In the genomic region with DNA sequence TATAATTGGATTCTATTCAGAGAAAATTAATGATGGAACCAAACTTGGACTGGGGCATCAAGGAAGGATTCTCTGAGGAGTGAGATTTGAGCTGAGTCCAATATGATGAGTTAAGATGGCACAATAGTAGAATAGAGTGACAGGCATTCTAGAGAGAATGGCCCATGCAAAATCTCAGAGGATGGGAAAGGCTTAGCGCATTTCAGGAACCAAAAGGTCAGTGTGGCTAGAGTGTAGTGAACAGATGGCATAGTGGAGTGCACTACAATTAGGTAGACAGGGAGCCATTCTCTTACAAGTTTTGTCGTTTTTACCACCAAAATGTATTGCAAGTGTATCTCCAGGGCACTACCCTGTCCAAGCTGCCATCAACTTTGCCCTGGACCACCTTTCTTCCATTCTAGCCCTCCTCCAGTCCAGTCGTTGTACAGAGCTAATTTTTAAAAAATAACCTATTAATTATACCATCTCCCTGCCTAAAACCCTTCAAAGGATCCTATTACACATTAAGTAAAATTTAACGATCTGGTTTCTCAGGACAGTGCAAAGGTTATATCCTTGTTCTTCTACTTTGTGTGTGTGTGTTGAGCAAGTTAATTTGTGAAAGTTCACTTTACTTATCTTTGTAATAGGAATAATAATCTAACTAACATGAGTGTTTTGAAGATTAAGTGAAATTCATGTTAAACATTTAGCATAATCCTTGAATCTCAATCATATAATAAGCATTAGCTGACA, we compare ENCODE assay signal across 1 cellular context.
TF ChIP-seq lines count a peak whose summit lies in the region.

No MANE protein-coding gene starts in this region.

TF ChIP-seq in HepG2, 621 proteins besides CTCF, POLR2A, EP300 and RAD21 (continued from another document):
- peak; percentile 42; the same call in 1 of the 2 replicates for TF ChIP-seq PAXIP1 (CRISPR knock-in tag; conservative IDR thresholded peaks at IDR 0.05)
- TF ChIP-seq TCF7L2 (IDR thresholded peaks at IDR 0.05; ENCODE audit: low read depth, low read length) = no peak
- peak; percentile 22; the same call in 1 of the 2 replicates for TF ChIP-seq ZMYM4 (CRISPR knock-in tag; IDR thresholded peaks at IDR 0.05)
- TF ChIP-seq GATA4 (IDR thresholded peaks at IDR 0.05; ENCODE audit: borderline replicate concordance, low read depth) = no peak
TF ChIP-seq in HepG2: peak in this region for 6.
